9 cellular contexts compared by ENCODE assay signal in the genomic region with DNA sequence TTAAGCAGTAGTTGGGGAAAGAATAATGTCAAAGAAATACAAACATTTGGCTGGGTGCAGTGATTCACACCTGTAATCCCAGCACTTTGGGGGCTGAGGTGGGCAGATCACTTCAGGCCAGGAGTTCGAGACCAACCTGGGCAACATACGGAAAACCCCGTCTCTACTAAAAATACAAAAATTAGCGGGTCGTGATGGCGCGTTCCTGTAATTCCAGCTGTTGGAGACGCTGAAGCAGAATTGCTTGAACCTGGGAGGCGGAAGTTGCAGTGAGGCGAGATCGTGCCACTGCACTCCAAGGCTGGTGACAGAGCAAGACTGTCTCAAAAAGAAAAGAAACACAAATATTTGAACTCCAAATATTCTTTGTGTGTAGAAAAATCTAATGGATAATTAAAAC. TPM values are rescaled to one million over a fixed set of nuclear protein-coding genes. Genes with fewer than 3 reads are reported as not detected.
DNase-seq lines count a peak whose midpoint lies in the region; ATAC-seq, FAIRE-seq and TF ChIP-seq lines count a peak whose summit lies in the region.
"Had no signal": no experiment of that assay in that cellular context is flagged by ENCODE, and none has a peak within 500 bp of the region (broad histone marks: within the 10 kb centered on the region; RNA-seq: fewer than 3 reads in every experiment).

No MANE protein-coding gene starts in this region.

- H3K27me3 Mint-ChIP-seq in brain (peaks cover 16% of the 10 kb centered on the region), neural crest cell (ENCODE audit: low read depth) (peaks cover 13% of the 10 kb centered on the region)

- H3K9ac ChIP-seq in DND-41 (ENCODE audit: low read depth, low read length) (no peak overlapping the region), Karpas-422 (ENCODE audit: low read length) (no peak overlapping the region)

- H3K27me3 ChIP-seq in DND-41 (ENCODE audit: insufficient read depth, low read length, poor library complexity), result no peaks in the 10 kb centered on the region
- no peaks in the 10 kb centered on the region for H3K27me3 ChIP-seq in Karpas-422 (ENCODE audit: low read length)
- no peaks in the 10 kb centered on the region for H3K27me3 ChIP-seq in small intestine (ENCODE audit: control insufficient read depth in 2 of 2, insufficient read depth in 2 of 2, low read length in 2 of 2)
- H3K27me3 ChIP-seq: tibial nerve had no signal

- H2AFZ ChIP-seq in DND-41 (ENCODE audit: low read depth, low read length), result no peak overlapping the region
- H2AFZ ChIP-seq in Karpas-422 (ENCODE audit: low read length), result no peak overlapping the region

- H3K9me3 ChIP-seq in DND-41 (ENCODE audit: insufficient read depth, low read length, severe bottlenecking) (no peaks in the 10 kb centered on the region), Karpas-422 (ENCODE audit: low read length) (no peaks in the 10 kb centered on the region), small intestine (ENCODE audit: control insufficient read depth, low read depth) (no peaks in the 10 kb centered on the region)
- H3K9me3 ChIP-seq: tibial nerve had no signal

- H3K4me1 Mint-ChIP-seq in brain (peaks cover 80% of the 10 kb centered on the region), neural crest cell (peaks cover 65% of the 10 kb centered on the region)

- peak overlapping the region; percentile 66 for H3K4me2 ChIP-seq in DND-41 (ENCODE audit: insufficient read depth, low read length)
- peak overlapping the region; percentile 92 for H3K4me2 ChIP-seq in Karpas-422 (ENCODE audit: low read depth, low read length, poor library complexity, severe bottlenecking)

- H3K4me3 ChIP-seq in DND-41 (ENCODE audit: low read depth in 1 of 2, low read length in 2 of 2) (no peak overlapping the region), Karpas-422 (ENCODE audit: low read length) (no peak overlapping the region), small intestine (ENCODE audit: low read depth in 1 of 2, low read length in 2 of 2) (no peak overlapping the region)
- H3K4me3 ChIP-seq: tibial nerve had no signal

- TF ChIP-seq CTCF in DND-41 (IDR thresholded peaks at IDR 0.05; ENCODE audit: borderline replicate concordance, extremely low read depth, low read length, poor library complexity, severe bottlenecking), result no peak
- no peak for TF ChIP-seq CTCF in brain (conservative IDR thresholded peaks at IDR 0.05)
- TF ChIP-seq CTCF in neural crest cell (conservative IDR thresholded peaks at IDR 0.05), result no peak

- peak overlapping the region in 4 of 5 experiments; percentile 29 to 99 (median 74) for H3K4me3 Mint-ChIP-seq in brain
- H3K4me3 Mint-ChIP-seq in neural crest cell, result peak overlapping the region; percentile 80

- no peak overlapping the region for H3K27ac ChIP-seq in DND-41 (ENCODE audit: low read length)
- peak overlapping the region; percentile 28; the same call in 1 of the 2 replicates for H3K27ac ChIP-seq in Karpas-422 (ENCODE audit: low read length)
- H3K27ac ChIP-seq in small intestine (ENCODE audit: low read depth in 1 of 2, low read length in 1 of 2), result peak overlapping the region in 1 of 2 donors; percentile 27

- H3K36me3 ChIP-seq in DND-41 (ENCODE audit: insufficient read depth, low read length) (peaks cover 41% of the 10 kb centered on the region), Karpas-422 (ENCODE audit: insufficient read depth, low read length) (peaks cover 16% of the 10 kb centered on the region; the same call in 1 of the 2 replicates), small intestine (ENCODE audit: control insufficient read depth in 2 of 2, insufficient read depth in 2 of 2, low read length in 2 of 2) (no peaks in the 10 kb centered on the region)
- H3K36me3 ChIP-seq: tibial nerve had no signal

- WGBS in small intestine, 3 donors, result 39 to 56% (median 40%) methylated on average over 11 of the region's 11 CpGs

- DNase-seq in DND-41 (no peak), Karpas-422 (no peak), neural crest cell (ENCODE audit: low read depth, low spot score) (no peak), small intestine (no peak)
- DNase-seq: activated effector memory CD4-positive, alpha-beta T cell treated with anti-CD3 and anti-CD28 coated beads, Interleukin-2, amount 50 U/mL, for 16 hours had no signal

- peaks cover 74% of the 10 kb centered on the region for H3K4me1 ChIP-seq in DND-41 (ENCODE audit: insufficient read depth, low read length)
- peaks cover 78% of the 10 kb centered on the region for H3K4me1 ChIP-seq in Karpas-422 (ENCODE audit: low read length)
- H3K4me1 ChIP-seq in small intestine (ENCODE audit: control insufficient read depth in 2 of 2, insufficient read depth in 1 of 2, low read depth in 1 of 2, low read length in 1 of 2), result peaks cover 0 to 30% of the 10 kb centered on the region in 2 donors

- H3K27ac Mint-ChIP-seq in brain (peak overlapping the region in 1 of 5 experiments; percentile 55), neural crest cell (ENCODE audit: unreplicated experiment) (peak overlapping the region; percentile 83)

- H4K20me1 ChIP-seq in DND-41 (ENCODE audit: insufficient read depth, low read length), result peaks cover 89% of the 10 kb centered on the region
- H4K20me1 ChIP-seq in Karpas-422 (ENCODE audit: insufficient read depth, low read depth, low read length), result peaks cover 85% of the 10 kb centered on the region

- no peaks in the 10 kb centered on the region for H3K9me2 ChIP-seq in Karpas-422 (replicated peaks; ENCODE audit: insufficient read depth, low read length)

- H3K79me2 ChIP-seq in DND-41 (ENCODE audit: insufficient read depth, low read length) (peaks cover 99% of the 10 kb centered on the region), Karpas-422 (ENCODE audit: low read length) (peaks cover 99% of the 10 kb centered on the region)

- H3K9me3 Mint-ChIP-seq in brain, result peaks cover 0 to 8% (median 0%) of the 10 kb centered on the region in 5 experiments
- H3K9me3 Mint-ChIP-seq in neural crest cell, result no peaks in the 10 kb centered on the region

- H3K36me3 Mint-ChIP-seq in brain (peaks cover 49% of the 10 kb centered on the region), neural crest cell (ENCODE audit: low read depth) (peaks cover 10% of the 10 kb centered on the region)

- no peak for FAIRE-seq in small intestine (lab: Jason Lieb, UNC)

- ATAC-seq in DND-41 (ENCODE audit: insufficient read depth, low read depth) (no peak), GM21825 (IDR thresholded peaks at IDR 0.05; ENCODE audit: unreplicated experiment) (no peak), HG03280 (IDR thresholded peaks at IDR 0.05; ENCODE audit: unreplicated experiment) (no peak)

RNA-seq across cellular contexts. Expression of gene MATR3, which starts 4.7 kb away (rescaled TPM):
- total RNA-seq in Karpas-422 (2014; rRNA removed; shearing (Covaris generic); ENCODE audit: low replicate concordance), result 188 and 245 TPM in 2 replicates
- polyA plus RNA-seq in brain (ENCODE audit: insufficient read depth, low read depth, low replicate concordance) (162 TPM), small intestine (100 to 1,000 TPM in 1 of 3 donors, 10 to 100 TPM in 2; 63.1 to 128 (median 72.7) TPM)
- total RNA-seq in neural crest cell, result 321 and 329 TPM in 2 replicates

RNA-seq across cellular contexts. Expression of gene PAIP2, which starts 43.4 kb away (rescaled TPM):
- 111 and 113 TPM in 2 replicates for total RNA-seq in Karpas-422 (2014; rRNA removed; shearing (Covaris generic); ENCODE audit: low replicate concordance)
- 136 TPM for polyA plus RNA-seq in brain (ENCODE audit: insufficient read depth, low read depth, low replicate concordance)
- total RNA-seq in neural crest cell, result 103 and 104 TPM in 2 replicates
- 10 to 100 TPM; 43.6 to 58.9 (median 56.5) TPM for polyA plus RNA-seq in small intestine
